16 cellular contexts compared by ENCODE assay signal in genomic region chr1:13760921-13761320, GRCh38.
DNase-seq lines count a peak whose midpoint lies in the region; ATAC-seq and TF ChIP-seq lines count a peak whose summit lies in the region.
"Had no signal": no experiment of that assay in that cellular context is flagged by ENCODE, and none has a peak within 500 bp of the region (broad histone marks: within the 10 kb centered on the region; RNA-seq: fewer than 3 reads in every experiment).

No MANE protein-coding gene starts in this region.

- TF ChIP-seq POLR2A in GM18505 (IDR thresholded peaks at IDR 0.05; ENCODE audit: borderline replicate concordance, extremely low read depth, insufficient read depth, insufficient read length): no peak

- no peak overlapping the region for H3K27ac ChIP-seq in DOHH2 (ENCODE audit: low read depth, low read length)
- H3K27ac ChIP-seq in foreskin keratinocyte: no peak overlapping the region
- H3K27ac ChIP-seq in neutrophil: peak overlapping the region; percentile 28
- H3K27ac ChIP-seq: adrenal gland had no signal

- peak overlapping the region; percentile 25; the same call in 1 of the 2 replicates for H3K4me2 ChIP-seq in DOHH2 (ENCODE audit: low read length)

- H3K27me3 ChIP-seq in DOHH2 (ENCODE audit: control insufficient read depth, low read length) (no peaks in the 10 kb centered on the region), NT2/D1 (ENCODE audit: insufficient read depth, insufficient read length) (no peaks in the 10 kb centered on the region), foreskin keratinocyte (no peaks in the 10 kb centered on the region), neutrophil (no peaks in the 10 kb centered on the region)
- H3K27me3 ChIP-seq: adrenal gland had no signal

- H3K79me2 ChIP-seq in DOHH2 (ENCODE audit: control insufficient read depth, low read length): peaks cover 100% of the 10 kb centered on the region

- H3K36me3 ChIP-seq in DOHH2 (ENCODE audit: control insufficient read depth, low read length): peaks cover 94% of the 10 kb centered on the region
- H3K36me3 ChIP-seq in NT2/D1 (ENCODE audit: insufficient read depth, insufficient read length, low read length): peaks cover 7% of the 10 kb centered on the region
- H3K36me3 ChIP-seq in neutrophil: no peaks in the 10 kb centered on the region
- H3K36me3 ChIP-seq: adrenal gland had no signal

- ATAC-seq in foreskin keratinocyte: no peak
- ATAC-seq in GM18505 (IDR thresholded peaks at IDR 0.05; ENCODE audit: unreplicated experiment): no peak
- no peak for ATAC-seq in HG03280 (IDR thresholded peaks at IDR 0.05; ENCODE audit: unreplicated experiment)

- TF ChIP-seq CTCF in DOHH2 (IDR thresholded peaks at IDR 0.05; ENCODE audit: low read depth, low read length, poor library complexity, severe bottlenecking) (peak; percentile 6), foreskin keratinocyte (conservative IDR thresholded peaks at IDR 0.05) (peak; percentile 13), neutrophil (IDR thresholded peaks at IDR 0.05) (no peak)

- H3K9ac ChIP-seq in NT2/D1 (ENCODE audit: insufficient read length, low read depth): no peak overlapping the region

- H3K4me3 ChIP-seq in DOHH2 (ENCODE audit: low read length) (no peak overlapping the region), NT2/D1 (ENCODE audit: insufficient read length, low read depth) (no peak overlapping the region), neutrophil (ENCODE audit: low read depth in 1 of 2, low read length in 1 of 2) (no peak overlapping the region)
- H3K4me3 ChIP-seq: adrenal gland had no signal

- peak; percentile 40 for DNase-seq in NT2/D1 (ENCODE audit: low read depth, low spot score)
- no peak for DNase-seq in foreskin keratinocyte
- DNase-seq in NCI-H146 (lab: John Stamatoyannopoulos, UW): no peak
- DNase-seq in activated CD4-positive, alpha-beta T cell treated with anti-CD3 and anti-CD28 coated beads for 4 hours: no peak
- DNase-seq: activated CD4-positive, alpha-beta T cell treated with anti-CD3 and anti-CD28 coated beads, Interleukin-2, amount 50 U/mL, for 48 hours; adrenal gland; H7; midbrain; NCI-H187; NCI-H526 treated with DMSO at 0.1 percent for 48 hours; stimulated activated CD4-positive, alpha-beta T cell treated with anti-CD3 and anti-CD28 coated beads, Interleukin-2, amount 100 ng/mL, for 48 hours; substantia nigra had no signal

- peaks cover 57% of the 10 kb centered on the region for H4K20me1 ChIP-seq in DOHH2 (ENCODE audit: control insufficient read depth, insufficient read depth, low read depth, low read length)

- H3K9me2 ChIP-seq in DOHH2 (replicated peaks; ENCODE audit: control insufficient read depth, low read length): no peaks in the 10 kb centered on the region

- H3K9me3 ChIP-seq in DOHH2 (ENCODE audit: control insufficient read depth, insufficient read depth, low read length): no peaks in the 10 kb centered on the region
- H3K9me3 ChIP-seq in NT2/D1 (ENCODE audit: insufficient read depth, low read length): no peaks in the 10 kb centered on the region
- no peaks in the 10 kb centered on the region for H3K9me3 ChIP-seq in neutrophil
- H3K9me3 ChIP-seq: adrenal gland had no signal

- peaks cover 14% of the 10 kb centered on the region for H3F3A ChIP-seq in DOHH2 (ENCODE audit: control insufficient read depth, insufficient read depth)

- peaks cover 89% of the 10 kb centered on the region for H3K4me1 ChIP-seq in DOHH2 (ENCODE audit: control insufficient read depth, low read length)
- H3K4me1 ChIP-seq in NT2/D1 (ENCODE audit: insufficient read depth, insufficient read length): no peaks in the 10 kb centered on the region
- H3K4me1 ChIP-seq in foreskin keratinocyte: peaks cover 55% of the 10 kb centered on the region
- H3K4me1 ChIP-seq in neutrophil (ENCODE audit: control insufficient read depth in 1 of 2, insufficient read depth in 1 of 2, low read depth in 1 of 2, low read length in 1 of 2): peaks cover 11 to 29% of the 10 kb centered on the region in 2 experiments
